Comparison of ENCODE assay signal across 1 cellular context in genomic region chr19:48513289-48514122, GRCh38.
TF ChIP-seq lines count a peak whose summit lies in the region.

No MANE protein-coding gene starts in this region.

TF ChIP-seq in WTC11, 78 proteins besides CTCF, POLR2A, EP300 and RAD21 (continued from another document and continues in another):
- TF ChIP-seq ZMAT4 (CRISPR knock-in tag; IDR thresholded peaks at IDR 0.05) (no peak), ZNF263 (CRISPR knock-in tag; IDR thresholded peaks at IDR 0.05; ENCODE audit: low read depth) (no peak), AFF4 (CRISPR knock-in tag; IDR thresholded peaks at IDR 0.05; ENCODE audit: borderline replicate concordance) (no peak), MLX (CRISPR knock-in tag; IDR thresholded peaks at IDR 0.05) (no peak), SMAD4 (CRISPR knock-in tag; IDR thresholded peaks at IDR 0.05) (no peak), ZNF671 (CRISPR knock-in tag; IDR thresholded peaks at IDR 0.05) (no peak), ZNF532 (CRISPR knock-in tag; IDR thresholded peaks at IDR 0.05; ENCODE audit: borderline replicate concordance) (no peak), EMX1 (CRISPR knock-in tag; IDR thresholded peaks at IDR 0.05) (no peak), MXD4 (CRISPR knock-in tag; IDR thresholded peaks at IDR 0.05; ENCODE audit: borderline replicate concordance) (no peak), E2F4 (CRISPR knock-in tag; IDR thresholded peaks at IDR 0.05; ENCODE audit: borderline replicate concordance, low read depth) (no peak), ZSCAN18 (CRISPR knock-in tag; IDR thresholded peaks at IDR 0.05) (no peak), ETV6 (CRISPR knock-in tag; IDR thresholded peaks at IDR 0.05) (no peak; the same call in 1 of the 2 replicates), USF2 (CRISPR knock-in tag; IDR thresholded peaks at IDR 0.05) (peak; percentile 79), ZBTB21 (CRISPR knock-in tag; IDR thresholded peaks at IDR 0.05; ENCODE audit: borderline replicate concordance) (no peak), ZNF396 (CRISPR knock-in tag; IDR thresholded peaks at IDR 0.05; ENCODE audit: borderline replicate concordance) (no peak), CREM (CRISPR knock-in tag; IDR thresholded peaks at IDR 0.05) (no peak), TEAD4 (CRISPR knock-in tag; IDR thresholded peaks at IDR 0.05) (no peak), STAT6 (CRISPR knock-in tag; conservative IDR thresholded peaks at IDR 0.05; ENCODE audit: low read depth) (no peak), CDX4 (CRISPR knock-in tag; IDR thresholded peaks at IDR 0.05; ENCODE audit: borderline replicate concordance) (no peak), ZNF512 (CRISPR knock-in tag; IDR thresholded peaks at IDR 0.05; ENCODE audit: borderline replicate concordance) (no peak), ESRRA (CRISPR knock-in tag; IDR thresholded peaks at IDR 0.05; ENCODE audit: borderline replicate concordance) (peak; percentile 78; the same call in 1 of the 2 replicates), ZNF425 (CRISPR knock-in tag; conservative IDR thresholded peaks at IDR 0.05) (no peak), MAX (CRISPR knock-in tag; IDR thresholded peaks at IDR 0.05) (0 out of 2 replicates have a peak, but pooled peaks have one; percentile 63), MYBL2 (CRISPR knock-in tag; IDR thresholded peaks at IDR 0.05) (no peak), JAZF1 (CRISPR knock-in tag; IDR thresholded peaks at IDR 0.05) (no peak), RELA (CRISPR knock-in tag; IDR thresholded peaks at IDR 0.05; ENCODE audit: borderline replicate concordance) (peak; percentile 81; the same call in 1 of the 2 replicates), ZNF121 (CRISPR knock-in tag; IDR thresholded peaks at IDR 0.05) (no peak), ZNF232 (CRISPR knock-in tag; IDR thresholded peaks at IDR 0.05) (no peak), FOXP4 (CRISPR knock-in tag; IDR thresholded peaks at IDR 0.05) (no peak), KAT7 (CRISPR knock-in tag; IDR thresholded peaks at IDR 0.05; ENCODE audit: borderline replicate concordance) (no peak)
